In the genomic region with DNA sequence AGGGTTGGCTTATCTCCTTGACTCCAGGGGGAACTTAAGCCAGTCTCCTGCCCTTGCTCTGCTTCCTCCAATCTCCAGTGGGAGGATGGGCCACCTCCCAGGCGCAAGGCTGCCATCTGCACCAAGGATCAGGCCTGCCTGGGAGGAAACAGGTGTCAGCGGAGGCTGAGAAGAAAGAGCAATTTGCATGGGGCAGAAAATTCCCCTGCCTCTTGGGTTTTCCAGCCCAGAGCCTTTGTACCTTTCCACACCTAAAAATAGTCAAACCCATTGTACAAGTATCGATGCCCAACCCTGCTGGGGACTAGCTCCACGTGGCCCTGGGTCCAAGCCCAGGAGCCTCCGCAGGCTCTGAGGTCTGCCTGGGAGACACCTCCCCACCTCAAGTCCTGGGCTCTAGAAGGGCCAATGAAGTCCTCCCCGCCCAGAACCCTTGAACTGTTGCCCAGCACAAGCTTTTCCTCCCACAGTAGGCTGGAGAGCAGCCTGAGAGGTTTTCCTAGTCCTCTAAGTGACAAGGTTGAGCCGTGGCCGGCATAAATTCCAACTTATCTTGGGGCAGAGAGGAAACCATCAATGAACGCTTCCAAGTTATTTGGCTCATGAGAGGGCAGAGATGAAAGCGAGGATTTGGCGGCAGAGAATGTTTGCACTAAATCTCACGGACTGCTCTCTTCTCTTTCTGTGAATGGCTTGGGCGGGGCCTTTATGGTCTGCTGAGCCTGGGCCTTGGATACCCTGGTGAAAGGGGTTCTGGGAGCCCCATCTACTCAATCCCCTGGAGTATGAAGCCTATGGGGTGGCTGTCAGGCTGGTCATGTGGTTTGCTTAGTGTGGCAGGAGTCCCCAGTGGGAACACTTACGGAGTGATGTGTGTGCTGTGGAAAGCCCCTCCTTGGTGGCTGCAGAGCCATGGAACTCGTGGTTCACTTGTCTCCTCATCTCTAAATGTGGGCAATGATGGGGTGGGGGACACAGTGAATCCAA, we compare ENCODE assay signal across 14 cellular contexts. TPM values are rescaled to one million over a fixed set of nuclear protein-coding genes. Genes with fewer than 3 reads are reported as not detected.
DNase-seq lines count a peak whose midpoint lies in the region; ATAC-seq and TF ChIP-seq lines count a peak whose summit lies in the region.
"Had no signal": no experiment of that assay in that cellular context is flagged by ENCODE, and none has a peak within 500 bp of the region (broad histone marks: within the 10 kb centered on the region; RNA-seq: fewer than 3 reads in every experiment).

No MANE protein-coding gene starts in this region.

- H2BK5ac ChIP-seq in IMR-90 (ENCODE audit: low read depth, low read length, poor library complexity, severe bottlenecking), result no peak overlapping the region

- H4K20me1 ChIP-seq in IMR-90 (ENCODE audit: insufficient read depth, low read length) (peaks cover 9% of the 10 kb centered on the region; the same call in 1 of the 2 replicates), smooth muscle cell (ENCODE audit: low read depth) (peaks cover 19% of the 10 kb centered on the region)

- no peak overlapping the region for H2BK20ac ChIP-seq in IMR-90 (ENCODE audit: low read depth, low read length)

- CTCF ChIA-PET in IMR-90 (lab: Yijun Ruan, JAX), result no interaction called here

- dilution Hi-C loops in IMR-90 (cut with HindIII; ENCODE audit: low sequenced_read_pairs, unreplicated experiment), result no loop called here

- no TSS peak for BruUV-seq in IMR-90 (replicated peaks; lab: Mats Ljungman, UMichigan)

- in situ Hi-C loops in GM13976 (cut with MboI; ENCODE audit: low sequenced_read_pairs, unreplicated experiment), result no loop called here
- in situ Hi-C loops in IMR-90 (cut with MboI; ENCODE audit: low sequenced_read_pairs), result no loop called here

- H3K27me3 ChIP-seq in IMR-90 (ENCODE audit: control insufficient read depth, insufficient read depth, low read length), result no peaks in the 10 kb centered on the region
- no peaks in the 10 kb centered on the region for H3K27me3 ChIP-seq in iPS-15b (ENCODE audit: control insufficient read depth, insufficient read depth, low read length)
- H3K27me3 ChIP-seq in smooth muscle cell (ENCODE audit: low read depth), result no peaks in the 10 kb centered on the region

- H2AK9ac ChIP-seq in IMR-90 (replicated peaks; ENCODE audit: low read depth, low read length, poor library complexity), result peak overlapping the region; percentile 63

- DNase-seq in GM13976 (ENCODE audit: low spot score) (peak; percentile 62), IMR-90 (no peak), NOMO-1 treated with dmso at 0.1 percent for 144 hours (lab: John Stamatoyannopoulos, UW; ENCODE audit: unreplicated experiment) (no peak), smooth muscle cell (lab: John Stamatoyannopoulos, UW; ENCODE audit: unreplicated experiment) (no peak), SIG-M5 (lab: John Stamatoyannopoulos, UW) (no peak), retina (no peak)
- DNase-seq: activated CD4-positive, CD25-positive, alpha-beta regulatory T cell treated with anti-CD3 and anti-CD28 coated beads, Interleukin-2, amount 50 U/mL, for 72 hours; amygdala; DND-41; NCI-H1694; SHP77 treated with DMSO at 0.1 percent for 48 hours had no signal

- H3K36me3 ChIP-seq in IMR-90 (ENCODE audit: control insufficient read depth, insufficient read depth, low read length) (peaks cover 48% of the 10 kb centered on the region), iPS-15b (ENCODE audit: control insufficient read depth, insufficient read depth, low read length) (peaks cover 27% of the 10 kb centered on the region), smooth muscle cell (ENCODE audit: low read depth) (no peaks in the 10 kb centered on the region)

- no peak overlapping the region for H3K27ac ChIP-seq in IMR-90 (ENCODE audit: insufficient read depth, low read length)
- no peak overlapping the region for H3K27ac ChIP-seq in smooth muscle cell (ENCODE audit: low read depth)
- H3K27ac ChIP-seq: HL-60 had no signal

- no peak overlapping the region for H3K18ac ChIP-seq in IMR-90 (ENCODE audit: low read depth, low read length)

- H4K91ac ChIP-seq in IMR-90 (ENCODE audit: insufficient read depth, low read depth, low read length), result no peak overlapping the region

- H4K8ac ChIP-seq in IMR-90 (ENCODE audit: low read depth in 2 of 2, low read length in 2 of 2), result no peak overlapping the region

- TF ChIP-seq CTCF in GM13976 (IDR thresholded peaks at IDR 0.05; ENCODE audit: borderline replicate concordance, control extremely low read depth, extremely low read depth, insufficient read depth, missing control alignments) (no peak), IMR-90 (conservative IDR thresholded peaks at IDR 0.05; ENCODE audit: low read depth, low read length) (no peak), smooth muscle cell (IDR thresholded peaks at IDR 0.05; ENCODE audit: borderline replicate concordance, insufficient read depth, poor library complexity, severe bottlenecking) (no peak)

- no peak overlapping the region for H4K5ac ChIP-seq in IMR-90 (ENCODE audit: low read depth, low read length)

- H3F3A ChIP-seq in smooth muscle cell (ENCODE audit: low read depth), result no peaks in the 10 kb centered on the region

- no peak overlapping the region for H3K56ac ChIP-seq in IMR-90 (ENCODE audit: extremely low read depth, insufficient read depth, low read length)

- H3K9me3 ChIP-seq in IMR-90 (ENCODE audit: control insufficient read depth, insufficient read depth, low read length), result no peaks in the 10 kb centered on the region
- no peaks in the 10 kb centered on the region for H3K9me3 ChIP-seq in iPS-15b (ENCODE audit: control insufficient read depth, insufficient read depth, low read length)
- no peaks in the 10 kb centered on the region for H3K9me3 ChIP-seq in smooth muscle cell (replicated peaks; ENCODE audit: low read depth)

- no peak overlapping the region for H3K14ac ChIP-seq in IMR-90 (replicated peaks; ENCODE audit: low read depth, low read length)

- H3K4me2 ChIP-seq in IMR-90 (ENCODE audit: low read depth, low read length) (no peak overlapping the region), smooth muscle cell (no peak overlapping the region)

- peak; percentile 25 for ATAC-seq in GM19397 (IDR thresholded peaks at IDR 0.05; ENCODE audit: unreplicated experiment)
- ATAC-seq in IMR-90 (ENCODE audit: low read depth), result no peak

- no peak overlapping the region for H2BK15ac ChIP-seq in IMR-90 (ENCODE audit: low read depth, low read length)

- no peak for TF ChIP-seq RAD21 in IMR-90 (IDR thresholded peaks at IDR 0.05; ENCODE audit: low read length)

- no peaks in the 10 kb centered on the region for H3K79me2 ChIP-seq in smooth muscle cell (ENCODE audit: low read depth)

- no peak overlapping the region for H3K4ac ChIP-seq in IMR-90 (ENCODE audit: low read depth, low read length)

- intact Hi-C loops in IMR-90 (cut with micrococcal nuclease), result no loop called here

- POLR2A ChIA-PET in IMR-90 (lab: Charles Lee; ENCODE audit: unreplicated experiment), result no interaction called here

- H2AFZ ChIP-seq in IMR-90 (replicated peaks; ENCODE audit: low read length, poor library complexity), result no peak overlapping the region
- no peak overlapping the region for H2AFZ ChIP-seq in smooth muscle cell (ENCODE audit: low read depth)

- H2AK5ac ChIP-seq in IMR-90 (ENCODE audit: low read depth, low read length), result no peak overlapping the region

- H3K9ac ChIP-seq in IMR-90 (ENCODE audit: low read depth, low read length) (no peak overlapping the region), iPS-15b (ENCODE audit: low read depth, low read length) (peak overlapping the region; percentile 14), smooth muscle cell (ENCODE audit: low read depth) (no peak overlapping the region)

- WGBS in IMR-90 (ENCODE audit: extremely low coverage in 2 of 2, insufficient read length in 1 of 2), 2 experiments, result 100% methylated on average over 1 of the region's 15 CpGs; no CpG with 5 or more reads in 1 of the 2 experiments
- WGBS in smooth muscle cell (ENCODE audit: low lambda C conversion rate), result 93% methylated on average over 15 of the region's 15 CpGs

- H3K79me1 ChIP-seq in IMR-90 (ENCODE audit: low read depth in 1 of 2, low read length in 2 of 2), result peaks cover 6 to 50% of the 10 kb centered on the region in 2 experiments; a peak in 3 of 4 replicates

- TF ChIP-seq POLR2A in IMR-90 (IDR thresholded peaks at IDR 0.05; ENCODE audit: low read depth, low read length), result no peak

- H3K23ac ChIP-seq in IMR-90 (ENCODE audit: low read depth, low read length), result no peak overlapping the region

- no peaks in the 10 kb centered on the region; the same call in 1 of the 2 replicates for H3K4me1 ChIP-seq in IMR-90 (ENCODE audit: control insufficient read depth, insufficient read depth, low read length)
- peaks cover 14% of the 10 kb centered on the region for H3K4me1 ChIP-seq in iPS-15b (ENCODE audit: control insufficient read depth, insufficient read depth, low read length)
- H3K4me1 ChIP-seq in smooth muscle cell (ENCODE audit: low read depth), result no peaks in the 10 kb centered on the region

- H3K4me3 ChIP-seq in IMR-90 (ENCODE audit: insufficient read depth, low read depth, low read length) (no peak overlapping the region), iPS-15b (ENCODE audit: low read depth, low read length) (no peak overlapping the region), smooth muscle cell (no peak overlapping the region)

- H3K9me1 ChIP-seq in IMR-90 (ENCODE audit: insufficient read depth, low read length), result 0 out of 2 replicates have a peak, but pooled peaks cover 4% of the 10 kb centered on the region

- H2BK120ac ChIP-seq in IMR-90 (ENCODE audit: low read depth, low read length), result no peak overlapping the region

TF ChIP-seq in IMR-90, 13 proteins besides CTCF, POLR2A, EP300 and RAD21 (continues in another document):
- no peak for TF ChIP-seq CHD1 (IDR thresholded peaks at IDR 0.05; ENCODE audit: low read depth, low read length)
- TF ChIP-seq, protein P1, sequence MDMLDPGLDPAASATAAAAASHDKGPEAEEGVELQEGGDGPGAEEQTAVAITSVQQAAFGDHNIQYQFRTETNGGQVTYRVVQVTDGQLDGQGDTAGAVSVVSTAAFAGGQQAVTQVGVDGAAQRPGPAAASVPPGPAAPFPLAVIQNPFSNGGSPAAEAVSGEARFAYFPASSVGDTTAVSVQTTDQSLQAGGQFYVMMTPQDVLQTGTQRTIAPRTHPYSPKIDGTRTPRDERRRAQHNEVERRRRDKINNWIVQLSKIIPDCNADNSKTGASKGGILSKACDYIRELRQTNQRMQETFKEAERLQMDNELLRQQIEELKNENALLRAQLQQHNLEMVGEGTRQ (IDR thresholded peaks at IDR 0.05; ENCODE audit: low read depth, low read length), result no peak
- no peak for TF ChIP-seq MAFK (IDR thresholded peaks at IDR 0.05; ENCODE audit: low read depth, low read length)
- TF ChIP-seq NFE2L2 (IDR thresholded peaks at IDR 0.05; ENCODE audit: low read depth, low read length), result no peak

RNA-seq across cellular contexts. Expression of a gene that starts 15.6 kb away (rescaled TPM):
- total RNA-seq in IMR-90 (2012; rRNA removed), result 13.9 and 14.9 TPM in 2 replicates
- polyA plus RNA-seq in IMR-90 (2012; rRNA removed), result 13.3 and 16.7 TPM in 2 replicates
- polyA plus RNA-seq in IMR-90 (2012; cell fraction: cytosol; rRNA removed), result 10.0 and 16.8 TPM in 2 replicates
- polyA plus RNA-seq in IMR-90 (2012; cell fraction: nucleus; rRNA removed; ENCODE audit: low replicate concordance), result 19.0 and 26.8 TPM in 2 replicates
- total RNA-seq in smooth muscle cell, result 5.0 and 18.0 TPM in 2 replicates
- polyA plus RNA-seq in smooth muscle cell, result 4.3 and 5.5 TPM in 2 replicates
